ENCODE assay signal across 8 cellular contexts in genomic region chr19:16540948-16541347, GRCh38. TPM values are rescaled to one million over a fixed set of nuclear protein-coding genes. Genes with fewer than 3 reads are reported as not detected.
DNase-seq lines count a peak whose midpoint lies in the region; ATAC-seq, FAIRE-seq and TF ChIP-seq lines count a peak whose summit lies in the region.

No MANE protein-coding gene starts in this region.

- no peak for DNase-seq in A549 (ENCODE audit: low read depth in 1 of 2, low spot score in 1 of 2)
- DNase-seq in cardiac fibroblast (ENCODE audit: low read depth in 2 of 2): no peak
- no peak for DNase-seq in SIG-M5 treated with dmso at 0.1 percent for 504 hours (lab: John Stamatoyannopoulos, UW; ENCODE audit: unreplicated experiment)

- H3K9ac ChIP-seq in HUES6 (ENCODE audit: low read length): peak overlapping the region; percentile 93
- H3K9ac ChIP-seq in muscle layer of colon (ENCODE audit: low read length): peak overlapping the region; percentile 81

- peaks cover 12% of the 10 kb centered on the region for H3K4me1 ChIP-seq in A549
- no peaks in the 10 kb centered on the region for H3K4me1 ChIP-seq in HUES6 (ENCODE audit: control insufficient read depth, insufficient read depth, low read length)
- H3K4me1 ChIP-seq in muscle layer of colon (ENCODE audit: insufficient read depth, low read length): peaks cover 29% of the 10 kb centered on the region

- H3K4me2 ChIP-seq in A549: peak overlapping the region; percentile 89

- TF ChIP-seq RAD21 in A549 (conservative IDR thresholded peaks at IDR 0.05 in 1 of 2, IDR thresholded peaks at IDR 0.05 in 1 of 2): no peak

- no peak for TF ChIP-seq CTCF in A549 (IDR thresholded peaks at IDR 0.05)
- no peak for TF ChIP-seq CTCF in cardiac fibroblast (IDR thresholded peaks at IDR 0.05; ENCODE audit: low read depth, low read length)

- FAIRE-seq in A549 (lab: Jason Lieb, UNC): no peak

- H3K27me3 ChIP-seq in HUES6 (ENCODE audit: control insufficient read depth, insufficient read depth, low read length): no peaks in the 10 kb centered on the region
- H3K27me3 ChIP-seq in muscle layer of colon (ENCODE audit: control insufficient read depth in 1 of 2, insufficient read depth in 2 of 2, low read length in 2 of 2): no peaks in the 10 kb centered on the region

- WGBS in A549 (ENCODE audit: missing lambda C conversion rate): 79% methylated on average over 12 of the region's 12 CpGs

- H3K4me3 ChIP-seq in A549: peak overlapping the region; percentile 82
- peak overlapping the region; percentile 98 for H3K4me3 ChIP-seq in HUES6 (ENCODE audit: low read depth, low read length)
- H3K4me3 ChIP-seq in cardiac fibroblast (replicated peaks in 1 of 2; ENCODE audit: low read depth in 2 of 2, low read length in 2 of 2): peak overlapping the region; percentile 95 to 97
- peak overlapping the region; percentile 81 to 94 for H3K4me3 ChIP-seq in muscle layer of colon (ENCODE audit: low read depth in 1 of 2, low read length in 2 of 2)

- H3K9me3 ChIP-seq in A549 (no peaks in the 10 kb centered on the region), HUES6 (ENCODE audit: control insufficient read depth, insufficient read depth, low read depth, low read length) (no peaks in the 10 kb centered on the region), muscle layer of colon (ENCODE audit: low read length) (no peaks in the 10 kb centered on the region)

- no peak for TF ChIP-seq POLR2A in A549 (IDR thresholded peaks at IDR 0.05; ENCODE audit: low read length)

- POLR2A ChIA-PET in A549 (lab: Yijun Ruan, JAX): no interaction called here

- CTCF ChIA-PET in A549 (lab: Yijun Ruan, JAX): no interaction called here

- peak overlapping the region in 1 of 2 experiments; percentile 98; a peak in 3 of 6 replicates for H3K27ac ChIP-seq in A549
- no peak overlapping the region for H3K27ac ChIP-seq in HUES6 (ENCODE audit: low read depth, low read length)
- H3K27ac ChIP-seq in muscle layer of colon (ENCODE audit: low read depth, low read length): no peak overlapping the region

- ATAC-seq in A549: no peak
- no peak for ATAC-seq in GM18873 (IDR thresholded peaks at IDR 0.05; ENCODE audit: low FRiP score, unreplicated experiment)
- ATAC-seq in GM18511 (IDR thresholded peaks at IDR 0.05; ENCODE audit: unreplicated experiment): no peak
- no peak for ATAC-seq in GM18858 (IDR thresholded peaks at IDR 0.05; ENCODE audit: unreplicated experiment)

- no peak for TF ChIP-seq EP300 in A549 (IDR thresholded peaks at IDR 0.05)

- H3K36me3 ChIP-seq in HUES6 (ENCODE audit: control insufficient read depth, insufficient read depth, low read length): peaks cover 48% of the 10 kb centered on the region
- peaks cover 16% of the 10 kb centered on the region for H3K36me3 ChIP-seq in muscle layer of colon (ENCODE audit: insufficient read depth, low read length)

TF ChIP-seq in A549, 52 proteins besides CTCF, POLR2A, EP300 and RAD21:
- TF ChIP-seq RFX5 (IDR thresholded peaks at IDR 0.05): no peak
- TF ChIP-seq EHMT2 (IDR thresholded peaks at IDR 0.05; ENCODE audit: low read depth): no peak
- no peak for TF ChIP-seq HOXA7 (CRISPR knock-in tag; IDR thresholded peaks at IDR 0.05)
- no peak for TF ChIP-seq RARB (CRISPR knock-in tag; IDR thresholded peaks at IDR 0.05)
- TF ChIP-seq CBX8 (IDR thresholded peaks at IDR 0.05): no peak
- TF ChIP-seq USF2 (IDR thresholded peaks at IDR 0.05): no peak
- TF ChIP-seq, protein P1, sequence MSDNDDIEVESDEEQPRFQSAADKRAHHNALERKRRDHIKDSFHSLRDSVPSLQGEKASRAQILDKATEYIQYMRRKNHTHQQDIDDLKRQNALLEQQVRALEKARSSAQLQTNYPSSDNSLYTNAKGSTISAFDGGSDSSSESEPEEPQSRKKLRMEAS (IDR thresholded peaks at IDR 0.05): no peak
- no peak for TF ChIP-seq KDM1A (IDR thresholded peaks at IDR 0.05; ENCODE audit: low read depth)
- no peak for TF ChIP-seq RNF2 (IDR thresholded peaks at IDR 0.05; ENCODE audit: borderline replicate concordance, low read depth)
- TF ChIP-seq FOSB (CRISPR knock-in tag; IDR thresholded peaks at IDR 0.05): no peak
- TF ChIP-seq POLR2AphosphoS2 (conservative IDR thresholded peaks at IDR 0.05; ENCODE audit: low read length): no peak
- TF ChIP-seq ZC3H11A (IDR thresholded peaks at IDR 0.05): no peak
- no peak for TF ChIP-seq ESRRA (IDR thresholded peaks at IDR 0.05; ENCODE audit: borderline replicate concordance, low read length)
- TF ChIP-seq MAZ (IDR thresholded peaks at IDR 0.05; ENCODE audit: borderline replicate concordance, low read depth, low read length): no peak
- no peak for TF ChIP-seq PHF8 (IDR thresholded peaks at IDR 0.05; ENCODE audit: borderline replicate concordance, low read depth)
- TF ChIP-seq, protein P2, sequence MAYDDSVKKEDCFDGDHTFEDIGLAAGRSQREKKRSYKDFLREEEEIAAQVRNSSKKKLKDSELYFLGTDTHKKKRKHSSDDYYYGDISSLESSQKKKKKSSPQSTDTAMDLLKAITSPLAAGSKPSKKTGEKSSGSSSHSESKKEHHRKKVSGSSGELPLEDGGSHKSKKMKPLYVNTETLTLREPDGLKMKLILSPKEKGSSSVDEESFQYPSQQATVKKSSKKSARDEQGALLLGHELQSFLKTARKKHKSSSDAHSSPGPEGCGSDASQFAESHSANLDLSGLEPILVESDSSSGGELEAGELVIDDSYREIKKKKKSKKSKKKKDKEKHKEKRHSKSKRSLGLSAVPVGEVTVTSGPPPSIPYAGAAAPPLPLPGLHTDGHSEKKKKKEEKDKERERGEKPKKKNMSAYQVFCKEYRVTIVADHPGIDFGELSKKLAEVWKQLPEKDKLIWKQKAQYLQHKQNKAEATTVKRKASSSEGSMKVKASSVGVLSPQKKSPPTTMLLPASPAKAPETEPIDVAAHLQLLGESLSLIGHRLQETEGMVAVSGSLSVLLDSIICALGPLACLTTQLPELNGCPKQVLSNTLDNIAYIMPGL (CRISPR knock-in tag; IDR thresholded peaks at IDR 0.05; ENCODE audit: borderline replicate concordance): no peak

RNA-seq across cellular contexts. Expression of gene CHERP, which starts 1.3 kb away (rescaled TPM):
- polyA plus RNA-seq in A549 (2011; rRNA removed) (4.4 and 6.5 TPM in 2 replicates), A549 (2017; fragmentation: RNase III; extraction: RNeasy Plus Mini Kit Qiagen cat#74134 plus additional on column Dnase treatment) (23.6 to 24.6 TPM (median 24.4 TPM) in 3 replicates)
- polyA plus RNA-seq in A549 (2012; cell fraction: cytosol; rRNA removed): 12.2 and 14.8 TPM in 2 replicates
- polyA plus RNA-seq in A549 (2012; cell fraction: nucleus; rRNA removed): 41.8 and 42.3 TPM in 2 replicates
- 4.8 and 9.0 TPM in 2 replicates for polyA minus RNA-seq in A549 (2011; rRNA and poly(A)+ RNA removed)

RNA-seq across cellular contexts. Expression of gene SLC35E1, which starts 31.3 kb away (rescaled TPM):
- 25.1 and 30.8 TPM in 2 replicates for polyA plus RNA-seq in A549 (2011; rRNA removed)
- 18.9 and 22.7 TPM in 2 replicates for polyA plus RNA-seq in A549 (2012; cell fraction: cytosol; rRNA removed)
- 42.3 and 49.5 TPM in 2 replicates for polyA plus RNA-seq in A549 (2012; cell fraction: nucleus; rRNA removed)
- polyA plus RNA-seq in A549 (2017; fragmentation: RNase III; extraction: RNeasy Plus Mini Kit Qiagen cat#74134 plus additional on column Dnase treatment): 15.7 to 17.2 TPM (median 16.7 TPM) in 3 replicates
- 55.1 and 63.0 TPM in 2 replicates for polyA minus RNA-seq in A549 (2011; rRNA and poly(A)+ RNA removed)

RNA-seq across cellular contexts. Expression of gene C19orf44, which starts 44.8 kb away (rescaled TPM):
- polyA plus RNA-seq in A549 (2011; rRNA removed): 2.7 and 2.9 TPM in 2 replicates
- polyA plus RNA-seq in A549 (2012; cell fraction: cytosol; rRNA removed): 3.2 and 4.3 TPM in 2 replicates
- polyA plus RNA-seq in A549 (2012; cell fraction: nucleus; rRNA removed): 5.9 and 6.1 TPM in 2 replicates
- polyA plus RNA-seq in A549 (2017; fragmentation: RNase III; extraction: RNeasy Plus Mini Kit Qiagen cat#74134 plus additional on column Dnase treatment): 2.7 to 3.4 TPM (median 3.0 TPM) in 3 replicates
- 2.1 and 2.4 TPM in 2 replicates for polyA minus RNA-seq in A549 (2011; rRNA and poly(A)+ RNA removed)

RNA-seq across cellular contexts. Expression of gene CALR3, which starts 45.0 kb away (rescaled TPM):
- polyA plus RNA-seq in A549 (2011; rRNA removed) (0.10 and 0.11 TPM in 2 replicates), A549 (2017; fragmentation: RNase III; extraction: RNeasy Plus Mini Kit Qiagen cat#74134 plus additional on column Dnase treatment) (not detected in 3 replicates)
- polyA plus RNA-seq in A549 (2012; cell fraction: cytosol; rRNA removed): 0.03 and 0.05 TPM in 2 replicates
- polyA plus RNA-seq in A549 (2012; cell fraction: nucleus; rRNA removed): 0.04 TPM in 1 of 2 replicates, not detected in the other
- not detected in 2 replicates for polyA minus RNA-seq in A549 (2011; rRNA and poly(A)+ RNA removed)
